ENCODE assay signal across 1 cellular context in genomic region chr13:113907637-113908617, GRCh38.
TF ChIP-seq lines count a peak whose summit lies in the region.

No MANE protein-coding gene starts in this region.

TF ChIP-seq in K562, 482 proteins besides CTCF, POLR2A, EP300 and RAD21 (continued from another document):
- TF ChIP-seq CEBPZ (IDR thresholded peaks at IDR 0.05; ENCODE audit: borderline replicate concordance, low read depth, low read length) = no peak
- TF ChIP-seq RERE (CRISPR knock-in tag; IDR thresholded peaks at IDR 0.05; ENCODE audit: borderline replicate concordance) = no peak
- 0 out of 4 replicates have a peak, but pooled peaks of 1 of the 2 experiments have one; percentile 22 for TF ChIP-seq TEAD1 (CRISPR knock-in tag; IDR thresholded peaks at IDR 0.05)
- no peak for TF ChIP-seq ARID2 (IDR thresholded peaks at IDR 0.05)
- peak; percentile 53; the same call in 1 of the 2 replicates for TF ChIP-seq ZNF766 (CRISPR knock-in tag; conservative IDR thresholded peaks at IDR 0.05)
